In genomic region chr19:15289673-15290072, GRCh38 we compare ENCODE assay signal across 15 cellular contexts. TPM values are rescaled to one million over a fixed set of nuclear protein-coding genes. Genes with fewer than 3 reads are reported as not detected.
A peak's percentile ranks its signal among the peaks of the same experiment; 100 is the strongest.
DNase-seq lines count a peak whose midpoint lies in the region; ATAC-seq, FAIRE-seq and TF ChIP-seq lines count a peak whose summit lies in the region.
"Had no signal": no experiment of that assay in that cellular context is flagged by ENCODE, and none has a peak within 500 bp of the region (broad histone marks: within the 10 kb centered on the region; RNA-seq: fewer than 3 reads in every experiment).

No MANE protein-coding gene starts in this region.

- peaks cover 3 to 4% of the 10 kb centered on the region in 2 experiments for H3K36me3 ChIP-seq in trophoblast cell (ENCODE audit: control insufficient read depth in 1 of 2, insufficient read depth in 2 of 2, low read length in 2 of 2)
- H3K36me3 ChIP-seq: heart left ventricle, sigmoid colon had no signal

- no peak overlapping the region for H4K12ac ChIP-seq in trophoblast cell (ENCODE audit: low read depth, low read length)

- no peaks in the 10 kb centered on the region for H3K27me3 ChIP-seq in trophoblast cell (ENCODE audit: insufficient read depth, low read length)
- H3K27me3 ChIP-seq: heart left ventricle, sigmoid colon, SJSA1 had no signal

- intact Hi-C loops in activated CD4-positive, alpha-beta T cell treated with anti-CD3 and anti-CD28 coated beads, Interleukin-2, amount 10 ng/mL, durations not matched to agents 24 days and 14 days (cut with micrococcal nuclease): loop anchor here (5.0 kb wide), 2 partner anchors 88 to 128 kb away; partner anchors contain the start of genes AKAP8 and AKAP8L

- no peak overlapping the region for H2AFZ ChIP-seq in trophoblast cell (ENCODE audit: insufficient read depth, low read length, poor library complexity)

- peak overlapping the region; percentile 60 for H3K27ac Mint-ChIP-seq in activated CD4-positive, alpha-beta T cell treated with anti-CD3 and anti-CD28 coated beads, Interleukin-2, amount 10 ng/mL, durations not matched to agents 7 days and 5 days
- no peak overlapping the region for H3K27ac Mint-ChIP-seq in activated CD4-positive, alpha-beta T cell treated with anti-CD3 and anti-CD28 coated beads, Interleukin-2, amount 10 ng/mL, durations not matched to agents 24 days and 14 days
- peak overlapping the region; percentile 5 to 69 (median 47) for H3K27ac Mint-ChIP-seq in IgD-negative memory B cell
- H3K27ac Mint-ChIP-seq in central memory CD8-positive, alpha-beta T cell (ENCODE audit: low read depth): peak overlapping the region; percentile 54

- H3K18ac ChIP-seq in trophoblast cell (ENCODE audit: low read length): peak overlapping the region; percentile 29

- H3K4me1 Mint-ChIP-seq in activated CD4-positive, alpha-beta T cell treated with anti-CD3 and anti-CD28 coated beads, Interleukin-2, amount 10 ng/mL, durations not matched to agents 7 days and 5 days: peaks cover 94% of the 10 kb centered on the region
- peaks cover 85% of the 10 kb centered on the region for H3K4me1 Mint-ChIP-seq in activated CD4-positive, alpha-beta T cell treated with anti-CD3 and anti-CD28 coated beads, Interleukin-2, amount 10 ng/mL, durations not matched to agents 24 days and 14 days
- H3K4me1 Mint-ChIP-seq in IgD-negative memory B cell: peaks cover 75 to 82% (median 76%) of the 10 kb centered on the region in 3 donors
- peaks cover 89% of the 10 kb centered on the region for H3K4me1 Mint-ChIP-seq in central memory CD8-positive, alpha-beta T cell

- no peak overlapping the region for H4K8ac ChIP-seq in trophoblast cell (ENCODE audit: low read depth, low read length)

- H2BK5ac ChIP-seq in trophoblast cell (ENCODE audit: low read depth, low read length, poor library complexity): no peak overlapping the region

- H2BK120ac ChIP-seq in trophoblast cell (ENCODE audit: insufficient read depth, low read length, poor library complexity): no peak overlapping the region

- no peak overlapping the region for H3K14ac ChIP-seq in trophoblast cell (ENCODE audit: low read length)

- H3K9me3 Mint-ChIP-seq in activated CD4-positive, alpha-beta T cell treated with anti-CD3 and anti-CD28 coated beads, Interleukin-2, amount 10 ng/mL, durations not matched to agents 7 days and 5 days: no peaks in the 10 kb centered on the region
- no peaks in the 10 kb centered on the region for H3K9me3 Mint-ChIP-seq in activated CD4-positive, alpha-beta T cell treated with anti-CD3 and anti-CD28 coated beads, Interleukin-2, amount 10 ng/mL, durations not matched to agents 24 days and 14 days
- H3K9me3 Mint-ChIP-seq in IgD-negative memory B cell: no peaks in the 10 kb centered on the region
- H3K9me3 Mint-ChIP-seq in central memory CD8-positive, alpha-beta T cell: no peaks in the 10 kb centered on the region

- H3K4me3 ChIP-seq in trophoblast cell (ENCODE audit: low read depth, low read length): peak overlapping the region; percentile 26
- H3K4me3 ChIP-seq in foreskin fibroblast (ENCODE audit: low read depth in 1 of 2, low read length in 2 of 2): no peak overlapping the region
- H3K4me3 ChIP-seq: heart left ventricle, sigmoid colon, SJSA1 had no signal

- no peak for DNase-seq in activated CD4-positive, alpha-beta T cell treated with anti-CD3 and anti-CD28 coated beads, Interleukin-2, amount 10 ng/mL, durations not matched to agents 7 days and 5 days
- no peak for DNase-seq in activated CD4-positive, alpha-beta T cell treated with anti-CD3 and anti-CD28 coated beads, Interleukin-2, amount 10 ng/mL, durations not matched to agents 24 days and 14 days
- no peak for DNase-seq in central memory CD8-positive, alpha-beta T cell (ENCODE audit: low spot score in 2 of 2)
- no peak for DNase-seq in trophoblast cell
- no peak for DNase-seq in urothelium cell line (ENCODE audit: low spot score)
- no peak for DNase-seq in DMS 273 (lab: John Stamatoyannopoulos, UW; ENCODE audit: unreplicated experiment)
- DNase-seq in foreskin fibroblast: no peak
- DNase-seq: DMS 273 treated with DMSO at 0.1 percent for 48 hours, heart left ventricle, NCI-H1092 treated with DMSO at 0.1 percent for 48 hours, NCI-H2227 treated with DMSO at 0.1 percent for 48 hours, sigmoid colon had no signal

- H3K27me3 Mint-ChIP-seq in activated CD4-positive, alpha-beta T cell treated with anti-CD3 and anti-CD28 coated beads, Interleukin-2, amount 10 ng/mL, durations not matched to agents 7 days and 5 days: no peaks in the 10 kb centered on the region
- no peaks in the 10 kb centered on the region for H3K27me3 Mint-ChIP-seq in activated CD4-positive, alpha-beta T cell treated with anti-CD3 and anti-CD28 coated beads, Interleukin-2, amount 10 ng/mL, durations not matched to agents 24 days and 14 days
- no peaks in the 10 kb centered on the region for H3K27me3 Mint-ChIP-seq in IgD-negative memory B cell
- H3K27me3 Mint-ChIP-seq in central memory CD8-positive, alpha-beta T cell: no peaks in the 10 kb centered on the region

- POLR2A ChIA-PET in activated CD4-positive, alpha-beta T cell treated with anti-CD3 and anti-CD28 coated beads, Interleukin-2, amount 10 ng/mL, durations not matched to agents 7 days and 5 days (lab: Charles Lee): interaction anchor here (0.6 kb wide), 1 partner anchor 9 kb away, joined by 5 read pairs; no protein-coding TSS in a partner anchor

- no peak overlapping the region for H2AK5ac ChIP-seq in trophoblast cell (ENCODE audit: low read length)

- H3K4ac ChIP-seq in trophoblast cell (ENCODE audit: low read depth, low read length): peak overlapping the region; percentile 97

- H3K4me3 Mint-ChIP-seq in activated CD4-positive, alpha-beta T cell treated with anti-CD3 and anti-CD28 coated beads, Interleukin-2, amount 10 ng/mL, durations not matched to agents 7 days and 5 days: no peak overlapping the region
- H3K4me3 Mint-ChIP-seq in activated CD4-positive, alpha-beta T cell treated with anti-CD3 and anti-CD28 coated beads, Interleukin-2, amount 10 ng/mL, durations not matched to agents 24 days and 14 days: no peak overlapping the region
- peak overlapping the region in 3 of 4 donors; percentile 49 to 81 (median 77) for H3K4me3 Mint-ChIP-seq in IgD-negative memory B cell
- peak overlapping the region; percentile 52 for H3K4me3 Mint-ChIP-seq in central memory CD8-positive, alpha-beta T cell

- H3K36me3 Mint-ChIP-seq in activated CD4-positive, alpha-beta T cell treated with anti-CD3 and anti-CD28 coated beads, Interleukin-2, amount 10 ng/mL, durations not matched to agents 7 days and 5 days (ENCODE audit: low read depth): no peaks in the 10 kb centered on the region
- H3K36me3 Mint-ChIP-seq in activated CD4-positive, alpha-beta T cell treated with anti-CD3 and anti-CD28 coated beads, Interleukin-2, amount 10 ng/mL, durations not matched to agents 24 days and 14 days (ENCODE audit: low read depth): peaks cover 6% of the 10 kb centered on the region
- peaks cover 3% of the 10 kb centered on the region for H3K36me3 Mint-ChIP-seq in IgD-negative memory B cell
- peaks cover 5% of the 10 kb centered on the region for H3K36me3 Mint-ChIP-seq in central memory CD8-positive, alpha-beta T cell (ENCODE audit: insufficient read depth)

- H3K23ac ChIP-seq in trophoblast cell (ENCODE audit: low read length): no peak overlapping the region

- peaks cover 64% of the 10 kb centered on the region for H3K79me2 ChIP-seq in trophoblast cell (ENCODE audit: control insufficient read depth, insufficient read depth, low read length, poor library complexity)

- no peak for ATAC-seq in central memory CD8-positive, alpha-beta T cell (replicated peaks; ENCODE audit: extremely low read depth, poor library complexity, severe bottlenecking)
- ATAC-seq: heart left ventricle had no signal

- H3K27ac ChIP-seq in trophoblast cell (ENCODE audit: low read depth, low read length): no peak overlapping the region
- H3K27ac ChIP-seq: SJSA1 had no signal

- no peak overlapping the region for H4K91ac ChIP-seq in trophoblast cell (ENCODE audit: low read depth, low read length)

- H3K9me3 ChIP-seq in trophoblast cell (ENCODE audit: insufficient read depth, low read depth, low read length): no peaks in the 10 kb centered on the region
- H3K9me3 ChIP-seq: heart left ventricle, sigmoid colon, SJSA1 had no signal

- FAIRE-seq in urothelium cell line (lab: Jason Lieb, UNC): no peak
- FAIRE-seq: bronchial epithelial cell had no signal

- peaks cover 4% of the 10 kb centered on the region for H3K79me1 ChIP-seq in trophoblast cell (ENCODE audit: low read length)

- H2BK12ac ChIP-seq in trophoblast cell (ENCODE audit: low read length): no peak overlapping the region

- no peak overlapping the region for H3K4me2 ChIP-seq in trophoblast cell (ENCODE audit: low read length)

- no peak overlapping the region for H3K9ac ChIP-seq in trophoblast cell (ENCODE audit: low read length)

- no peak for TF ChIP-seq CTCF in foreskin fibroblast (IDR thresholded peaks at IDR 0.05; ENCODE audit: low read depth, low read length)

- CTCF ChIA-PET in activated CD4-positive, alpha-beta T cell treated with anti-CD3 and anti-CD28 coated beads, Interleukin-2, amount 10 ng/mL, durations not matched to agents 7 days and 5 days (lab: Charles Lee): no interaction called here

- no CpG with 5 or more reads among the region's 3 CpGs for WGBS in trophoblast cell (ENCODE audit: extremely low coverage, insufficient coverage, insufficient read length)

- peaks cover 32 to 33% of the 10 kb centered on the region in 2 experiments for H3K4me1 ChIP-seq in trophoblast cell (ENCODE audit: control insufficient read depth in 1 of 2, insufficient read depth in 2 of 2, low read length in 2 of 2)

RNA-seq across cellular contexts. Expression of gene BRD4, which starts 42.7 kb away (rescaled TPM):
- 100 to 1,000 TPM; 114 to 115 TPM for total RNA-seq in activated CD4-positive, alpha-beta T cell treated with anti-CD3 and anti-CD28 coated beads, Interleukin-2, amount 10 ng/mL, durations not matched to agents 7 days and 5 days
- 109 TPM in 2 replicates for total RNA-seq in activated CD4-positive, alpha-beta T cell treated with anti-CD3 and anti-CD28 coated beads, Interleukin-2, amount 10 ng/mL, durations not matched to agents 24 days and 14 days
- 20.5 TPM for polyA plus RNA-seq in IgD-negative memory B cell
- polyA plus RNA-seq in trophoblast cell (2013): 188 and 191 TPM in 2 replicates

RNA-seq across cellular contexts. Expression of gene EPHX3, which starts 57.4 kb away (rescaled TPM):
- total RNA-seq in activated CD4-positive, alpha-beta T cell treated with anti-CD3 and anti-CD28 coated beads, Interleukin-2, amount 10 ng/mL, durations not matched to agents 7 days and 5 days: under 1 TPM; 0.32 to 0.42 TPM
- 0.09 and 0.16 TPM in 2 replicates for total RNA-seq in activated CD4-positive, alpha-beta T cell treated with anti-CD3 and anti-CD28 coated beads, Interleukin-2, amount 10 ng/mL, durations not matched to agents 24 days and 14 days
- not detected for polyA plus RNA-seq in IgD-negative memory B cell
- 4.4 and 4.7 TPM in 2 replicates for polyA plus RNA-seq in trophoblast cell (2013)
- total RNA-seq: sigmoid colon had no signal

Comparison
In these comparisons a context has a peak if more than half of its experiments do, and no peak if none do; other contexts are left out.
1. H3K4me3 Mint-ChIP-seq: peak in IgD-negative memory B cell (3 of 4) and central memory CD8-positive, alpha-beta T cell (single experiment); none in activated CD4-positive, alpha-beta T cell treated with anti-CD3 and anti-CD28 coated beads, Interleukin-2, amount 10 ng/mL, durations not matched to agents 7 days and 5 days (single experiment) and activated CD4-positive, alpha-beta T cell treated with anti-CD3 and anti-CD28 coated beads, Interleukin-2, amount 10 ng/mL, durations not matched to agents 24 days and 14 days (single experiment).